ENCODE assay signal across 1 cellular context in the genomic region with DNA sequence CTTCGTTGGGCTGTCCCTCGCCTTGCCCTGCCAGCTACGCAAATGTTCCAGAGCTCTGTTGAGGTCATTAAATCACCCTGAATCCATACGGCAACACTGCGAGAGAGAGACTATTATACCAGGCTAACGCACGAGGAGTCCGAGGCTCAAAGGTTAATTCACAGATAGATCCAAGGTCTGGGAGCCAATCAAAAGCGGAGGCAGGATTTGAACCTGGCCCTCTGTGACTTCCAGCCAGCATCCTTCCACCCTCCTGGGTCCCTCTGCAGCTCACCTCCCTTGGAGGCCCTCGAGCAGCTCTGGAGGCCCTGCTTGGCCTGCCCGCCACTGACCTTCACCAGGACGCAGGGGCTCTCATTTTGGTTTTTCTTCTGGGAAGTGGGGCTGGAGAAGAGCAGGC.
TF ChIP-seq lines count a peak whose summit lies in the region.

No MANE protein-coding gene starts in this region.

TF ChIP-seq in H1, 55 proteins besides CTCF, POLR2A, EP300 and RAD21:
- TF ChIP-seq, protein P1, sequence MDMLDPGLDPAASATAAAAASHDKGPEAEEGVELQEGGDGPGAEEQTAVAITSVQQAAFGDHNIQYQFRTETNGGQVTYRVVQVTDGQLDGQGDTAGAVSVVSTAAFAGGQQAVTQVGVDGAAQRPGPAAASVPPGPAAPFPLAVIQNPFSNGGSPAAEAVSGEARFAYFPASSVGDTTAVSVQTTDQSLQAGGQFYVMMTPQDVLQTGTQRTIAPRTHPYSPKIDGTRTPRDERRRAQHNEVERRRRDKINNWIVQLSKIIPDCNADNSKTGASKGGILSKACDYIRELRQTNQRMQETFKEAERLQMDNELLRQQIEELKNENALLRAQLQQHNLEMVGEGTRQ (IDR thresholded peaks at IDR 0.05; ENCODE audit: low read length), result no peak
- TF ChIP-seq FOSL1 (IDR thresholded peaks at IDR 0.05; ENCODE audit: insufficient read depth, low read depth, low read length) (no peak), TEAD4 (IDR thresholded peaks at IDR 0.05; ENCODE audit: low read depth, low read length) (no peak), EZH2 (IDR thresholded peaks at IDR 0.05; ENCODE audit: low read depth, low read length, severe bottlenecking) (no peak), SIN3A (conservative IDR thresholded peaks at IDR 0.05 in 1 of 2, IDR thresholded peaks at IDR 0.05 in 1 of 2; ENCODE audit: low read depth in 1 of 2, low read length in 2 of 2) (no peak), CBX5 (IDR thresholded peaks at IDR 0.05; ENCODE audit: low read depth, low read length) (no peak), SIX5 (IDR thresholded peaks at IDR 0.05; ENCODE audit: low read depth, low read length) (no peak)
